In genomic region chr9:131598121-131598520, GRCh38 we compare ENCODE assay signal across 17 cellular contexts. TPM values are rescaled to one million over a fixed set of nuclear protein-coding genes. Genes with fewer than 3 reads are reported as not detected.
DNase-seq lines count a peak whose midpoint lies in the region; ATAC-seq and TF ChIP-seq lines count a peak whose summit lies in the region.
"Had no signal": no experiment of that assay in that cellular context is flagged by ENCODE, and none has a peak within 500 bp of the region (broad histone marks: within the 10 kb centered on the region; RNA-seq: fewer than 3 reads in every experiment).

No MANE protein-coding gene starts in this region.

- peaks cover 92% of the 10 kb centered on the region for H3K36me3 Mint-ChIP-seq in activated B cell treated with CpG ODN at 0.5 μM for 24 hours (ENCODE audit: low read depth)
- H3K36me3 Mint-ChIP-seq in Calu3 (ENCODE audit: insufficient read depth, unreplicated experiment): peaks cover 6% of the 10 kb centered on the region
- H3K36me3 Mint-ChIP-seq in type B pancreatic cell: peaks cover 18% of the 10 kb centered on the region

- CTCF ChIA-PET in activated B cell treated with CpG ODN at 0.5 μM for 24 hours (lab: Charles Lee): interaction anchor here (1.2 kb wide), 1 partner anchor 24 kb away, joined by 3 read pairs; no protein-coding TSS in a partner anchor
- CTCF ChIA-PET in Calu3 (lab: Charles Lee): no interaction called here

- no peaks in the 10 kb centered on the region for H3K27me3 Mint-ChIP-seq in activated B cell treated with CpG ODN at 0.5 μM for 24 hours
- H3K27me3 Mint-ChIP-seq in Calu3 (ENCODE audit: unreplicated experiment): no peaks in the 10 kb centered on the region
- no peaks in the 10 kb centered on the region for H3K27me3 Mint-ChIP-seq in type B pancreatic cell

- H3K9me3 ChIP-seq in right atrium auricular region: no peaks in the 10 kb centered on the region
- H3K9me3 ChIP-seq: BLaER1, SJSA1 had no signal

- ATAC-seq in activated B cell treated with CpG ODN at 0.5 μM for 24 hours (ENCODE audit: low read depth) (no peak), sciatic nerve (peak; percentile 80), HG02970 (IDR thresholded peaks at IDR 0.05; ENCODE audit: low FRiP score, unreplicated experiment) (no peak)

- DNase-seq in Kasumi-1 (lab: John Stamatoyannopoulos, UW) (peak; percentile 70 to 72), activated B cell treated with CpG ODN at 0.5 μM for 24 hours (no peak), right atrium auricular region (ENCODE audit: low spot score) (peak; percentile 69), sciatic nerve (ENCODE audit: low spot score) (peak; percentile 74), Calu3 (no peak), type B pancreatic cell (ENCODE audit: extremely low spot score, unreplicated experiment) (no peak)
- DNase-seq in activated CD4-positive, alpha-beta T cell treated with anti-CD3 and anti-CD28 coated beads, Interleukin-2, amount 50 U/mL, for 4 hours: no peak
- DNase-seq: EL; mesenchymal stem cell; NCI-H1694; stimulated activated CD4-positive, alpha-beta T cell treated with anti-CD3 and anti-CD28 coated beads, Interleukin-2, amount 100 ng/mL, for 48 hours; stimulated activated naive CD4-positive, alpha-beta T cell treated with Interleukin-2 at 50 U/mL for 16 hours had no signal

- H3K36me3 ChIP-seq in right atrium auricular region: peaks cover 84% of the 10 kb centered on the region

- no peaks in the 10 kb centered on the region for H3K4me1 Mint-ChIP-seq in activated B cell treated with CpG ODN at 0.5 μM for 24 hours
- H3K4me1 Mint-ChIP-seq in Calu3 (ENCODE audit: low read depth, unreplicated experiment): no peaks in the 10 kb centered on the region
- H3K4me1 Mint-ChIP-seq in type B pancreatic cell (ENCODE audit: unreplicated experiment): no peaks in the 10 kb centered on the region

- no peak for TF ChIP-seq CTCF in activated B cell treated with CpG ODN at 0.5 μM for 24 hours (IDR thresholded peaks at IDR 0.05)
- TF ChIP-seq CTCF in right atrium auricular region (IDR thresholded peaks at IDR 0.05): no peak
- TF ChIP-seq CTCF in Calu3 (IDR thresholded peaks at IDR 0.05; ENCODE audit: unreplicated experiment): no peak
- no peak for TF ChIP-seq CTCF in type B pancreatic cell (conservative IDR thresholded peaks at IDR 0.05)

- H3K4me1 ChIP-seq in right atrium auricular region: no peaks in the 10 kb centered on the region
- H3K4me1 ChIP-seq: SJSA1 had no signal

- peak overlapping the region; percentile 46 for H3K27ac Mint-ChIP-seq in activated B cell treated with CpG ODN at 0.5 μM for 24 hours
- no peak overlapping the region for H3K27ac Mint-ChIP-seq in Calu3 (ENCODE audit: unreplicated experiment)
- no peak overlapping the region for H3K27ac Mint-ChIP-seq in type B pancreatic cell
- H3K27ac Mint-ChIP-seq: activated T-helper 1 cell treated with anti-CD3 and anti-CD28 coated beads, Interleukin-12 subunit alpha, Interleukin-12 subunit beta, Interleukin-2, Interleukin-4 antibody, amounts not matched to agents 30 ng/mL and 10 ng/mL and 1 ng/mL, durations not matched to agents 14 hours and 24 hours and 36 hours had no signal

- H3K27me3 ChIP-seq in right atrium auricular region: no peaks in the 10 kb centered on the region
- H3K27me3 ChIP-seq: BLaER1, SJSA1 had no signal

- H3K9me3 Mint-ChIP-seq in activated B cell treated with CpG ODN at 0.5 μM for 24 hours (no peaks in the 10 kb centered on the region), Calu3 (ENCODE audit: low read depth, unreplicated experiment) (no peaks in the 10 kb centered on the region), type B pancreatic cell (no peaks in the 10 kb centered on the region)
- H3K9me3 Mint-ChIP-seq: activated T-helper 1 cell treated with anti-CD3 and anti-CD28 coated beads, Interleukin-12 subunit alpha, Interleukin-12 subunit beta, Interleukin-2, Interleukin-4 antibody, amounts not matched to agents 30 ng/mL and 10 ng/mL and 1 ng/mL, durations not matched to agents 14 hours and 24 hours and 36 hours had no signal

- intact Hi-C loops in activated B cell treated with CpG ODN at 0.5 μM for 24 hours (cut with micrococcal nuclease): no loop called here
- intact Hi-C loops in sciatic nerve (cut with DNase I): loop anchor here (10.0 kb wide), 3 partner anchors 57 to 677 kb away; no protein-coding TSS in a partner anchor
- intact Hi-C loops in Calu3 (cut with micrococcal nuclease; ENCODE audit: unreplicated experiment): no loop called here

- no peak overlapping the region for H3K27ac ChIP-seq in right atrium auricular region
- H3K27ac ChIP-seq: BLaER1, SJSA1 had no signal

- POLR2A ChIA-PET in activated B cell treated with CpG ODN at 0.5 μM for 24 hours (lab: Charles Lee): interaction anchor here (2.0 kb wide), 1 partner anchor 146 kb away, joined by 4 read pairs; no protein-coding TSS in a partner anchor

- H3K4me3 ChIP-seq in right atrium auricular region: no peak overlapping the region
- H3K4me3 ChIP-seq: BLaER1, SJSA1 had no signal

- no TSS peak for BruUV-seq in Calu3 (replicated peaks; lab: Mats Ljungman, UMichigan)

- H3K4me3 Mint-ChIP-seq in activated B cell treated with CpG ODN at 0.5 μM for 24 hours: no peak overlapping the region
- no peak overlapping the region for H3K4me3 Mint-ChIP-seq in Calu3 (ENCODE audit: low read depth, unreplicated experiment)
- H3K4me3 Mint-ChIP-seq in type B pancreatic cell: no peak overlapping the region
- H3K4me3 Mint-ChIP-seq: activated T-helper 1 cell treated with anti-CD3 and anti-CD28 coated beads, Interleukin-12 subunit alpha, Interleukin-12 subunit beta, Interleukin-2, Interleukin-4 antibody, amounts not matched to agents 30 ng/mL and 10 ng/mL and 1 ng/mL, durations not matched to agents 14 hours and 24 hours and 36 hours had no signal

RNA-seq across cellular contexts. Expression of gene PRRT1B, which starts 52.8 kb away (rescaled TPM):
- total RNA-seq in activated B cell treated with CpG ODN at 0.5 μM for 24 hours (not detected in 2 replicates), right atrium auricular region (not detected), sciatic nerve (not detected), Calu3 (2022) (not detected in 2 replicates), type B pancreatic cell (ENCODE audit: low replicate concordance) (3.0 and 5.6 TPM in 2 replicates)
- total RNA-seq: activated T-helper 1 cell treated with anti-CD3 and anti-CD28 coated beads, Interleukin-12 subunit alpha, Interleukin-12 subunit beta, Interleukin-2, Interleukin-4 antibody, amounts not matched to agents 30 ng/mL and 10 ng/mL and 1 ng/mL, durations not matched to agents 14 hours and 24 hours and 36 hours; pulmonary artery endothelial cell; SJSA1 had no signal

Comparison
In these comparisons a context has a peak if more than half of its experiments do, and no peak if none do; other contexts are left out.
1. DNase-seq: peak in Kasumi-1 (2 of 2), right atrium auricular region (single experiment) and sciatic nerve (single experiment); none in activated B cell treated with CpG ODN at 0.5 μM for 24 hours (single experiment), Calu3 (single experiment), type B pancreatic cell (single experiment) and activated CD4-positive, alpha-beta T cell treated with anti-CD3 and anti-CD28 coated beads, Interleukin-2, amount 50 U/mL, for 4 hours (0 of 2).